Comparison of ENCODE assay signal across 8 cellular contexts in the genomic region with DNA sequence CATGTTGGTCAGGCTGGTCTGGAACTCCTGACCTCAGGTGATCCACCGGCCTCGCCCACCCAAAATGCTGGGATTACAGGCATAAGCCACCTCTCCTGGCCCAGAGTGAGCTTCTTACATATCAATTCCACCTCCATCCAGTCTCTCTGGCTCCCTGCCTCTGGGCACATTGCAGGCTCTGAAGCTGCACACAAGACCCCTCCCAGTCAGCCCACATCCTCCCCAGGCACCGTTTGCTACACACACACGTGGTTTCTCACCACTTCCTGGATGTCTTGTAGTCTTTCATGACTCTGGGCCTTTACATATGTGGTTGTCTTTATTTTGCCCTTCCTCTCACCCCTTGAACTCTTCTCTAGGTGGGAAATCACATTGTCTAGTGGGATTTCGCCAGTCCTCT.
DNase-seq lines count a peak whose midpoint lies in the region; ATAC-seq and TF ChIP-seq lines count a peak whose summit lies in the region.

No MANE protein-coding gene starts in this region.

- TF ChIP-seq POLR2A in testis (IDR thresholded peaks at IDR 0.05) = no peak

- POLR2A ChIA-PET in RWPE1 (lab: Yijun Ruan, JAX; ENCODE audit: low non-redundant PET) = no interaction called here

- WGBS in testis, 2 donors = 74 to 82% methylated on average over 5 of the region's 5 CpGs

- ATAC-seq in GM18519 (IDR thresholded peaks at IDR 0.05; ENCODE audit: low FRiP score, unreplicated experiment) (peak; percentile 92), HG02870 (IDR thresholded peaks at IDR 0.05; ENCODE audit: unreplicated experiment) (peak; percentile 98)

- H3K27ac ChIP-seq in testis (no peak overlapping the region), RWPE1 (no peak overlapping the region)

- DNase-seq in OCI-M1 (lab: John Stamatoyannopoulos, UW) (peak; percentile 63), midbrain (lab: John Stamatoyannopoulos, UW) (peak; percentile 21), testis (peak; percentile 43), occipital lobe (lab: John Stamatoyannopoulos, UW) (no peak), RWPE1 (ENCODE audit: low spot score) (no peak)
- DNase-seq in activated T-helper 1 cell treated with anti-CD3 and anti-CD28 coated beads, Interleukin-2, amount 50 U/mL, for 16 hours (ENCODE audit: low read depth in 1 of 2, low spot score in 1 of 2) = peak; percentile 59 to 64

- H3K27me3 ChIP-seq in testis = no peaks in the 10 kb centered on the region

- H3K9me3 ChIP-seq in testis = no peaks in the 10 kb centered on the region

- no peak overlapping the region for H3K4me3 ChIP-seq in testis

- TF ChIP-seq CTCF in testis (IDR thresholded peaks at IDR 0.05) (no peak), RWPE1 (conservative IDR thresholded peaks at IDR 0.05; ENCODE audit: low read depth) (no peak)

- CTCF ChIA-PET in RWPE1 (lab: Yijun Ruan, JAX) = no interaction called here

- no peaks in the 10 kb centered on the region for H3K4me1 ChIP-seq in testis

- intact Hi-C loops in testis (cut with DNase I; ENCODE audit: low total_unique reads) = no loop called here

- H3K36me3 ChIP-seq in testis (ENCODE audit: low read depth, missing control alignments) = no peaks in the 10 kb centered on the region

Comparison
In these comparisons a context has a peak if more than half of its experiments do, and no peak if none do; other contexts are left out.
1. DNase-seq: peak in OCI-M1 (single experiment), activated T-helper 1 cell treated with anti-CD3 and anti-CD28 coated beads, Interleukin-2, amount 50 U/mL, for 16 hours (2 of 2), midbrain (single experiment) and testis (single experiment); none in occipital lobe (single experiment) and RWPE1 (single experiment).